Comparison of ENCODE assay signal across 17 cellular contexts in the genomic region with DNA sequence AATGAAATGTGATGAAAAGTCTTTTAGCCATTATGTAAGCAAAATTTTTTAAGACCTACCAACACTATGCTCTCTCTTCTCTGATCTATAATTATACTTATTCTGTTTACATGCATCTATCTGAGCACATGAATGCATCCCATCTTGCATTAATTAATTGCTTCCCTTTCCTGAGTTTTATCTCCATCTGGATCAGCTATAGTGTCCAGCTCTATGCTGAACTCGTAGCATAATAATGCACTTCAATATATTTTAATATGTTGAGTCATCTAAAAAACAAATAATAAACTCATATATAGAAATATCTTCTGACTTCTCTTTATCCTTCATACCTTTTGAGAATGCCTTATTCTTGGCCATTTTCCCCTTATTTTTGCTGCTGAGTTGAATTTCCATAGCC.
"Had no signal": no experiment of that assay in that cellular context is flagged by ENCODE, and none has a peak within 500 bp of the region (broad histone marks: within the 10 kb centered on the region; RNA-seq: fewer than 3 reads in every experiment).

No MANE protein-coding gene starts in this region.

- ATAC-seq: heart left ventricle; left lobe of liver; natural killer cell; sciatic nerve; stimulated activated naive B cell treated with anti-CD40 and anti-IgM and Interleukin-4, amounts not matched to agents 10 μg/mL and 1 μg/mL and 100 μg/mL, for 72 hours; stimulated activated naive CD8-positive, alpha-beta T cell treated with anti-CD3 and anti-CD28 coated beads, Interleukin-15, amount 100 ng/mL, for 72 hours had no signal

- H3K27me3 ChIP-seq: colonic mucosa, heart left ventricle, testis, tibial nerve had no signal

- H3K9me3 Mint-ChIP-seq: stimulated activated naive B cell treated with anti-CD40 and anti-IgM and Interleukin-4, amounts not matched to agents 10 μg/mL and 1 μg/mL and 100 μg/mL, for 72 hours; stimulated activated naive CD8-positive, alpha-beta T cell treated with anti-CD3 and anti-CD28 coated beads, Interleukin-15, amount 100 ng/mL, for 72 hours had no signal

- H3K4me3 ChIP-seq: colonic mucosa, heart left ventricle, testis, tibial nerve had no signal

- H3K36me3 ChIP-seq: colonic mucosa, heart left ventricle, tibial nerve had no signal

- DNase-seq: colonic mucosa; dermis blood vessel endothelial cell; erythroblast; heart left ventricle; hippocampal formation; kidney glomerular epithelial cell; natural killer cell; posterior cingulate gyrus; stimulated activated CD4-positive, alpha-beta T cell treated with anti-CD3 and anti-CD28 coated beads, Interleukin-2, amount 100 ng/mL, for 24 hours; stimulated activated CD4-positive, alpha-beta T cell treated with anti-CD3 and anti-CD28 coated beads, Interleukin-4, amount 100 ng/mL, for 4 hours; stimulated activated naive B cell treated with anti-CD40 and anti-IgM and Interleukin-4, amounts not matched to agents 10 μg/mL and 1 μg/mL and 100 μg/mL, for 72 hours; stimulated activated naive CD8-positive, alpha-beta T cell treated with anti-CD3 and anti-CD28 coated beads, Interleukin-15, amount 100 ng/mL, for 72 hours; testis had no signal

- H3K36me3 Mint-ChIP-seq: stimulated activated naive B cell treated with anti-CD40 and anti-IgM and Interleukin-4, amounts not matched to agents 10 μg/mL and 1 μg/mL and 100 μg/mL, for 72 hours had no signal

- H3K4me1 Mint-ChIP-seq: natural killer cell; neural crest cell; stimulated activated naive B cell treated with anti-CD40 and anti-IgM and Interleukin-4, amounts not matched to agents 10 μg/mL and 1 μg/mL and 100 μg/mL, for 72 hours; stimulated activated naive CD8-positive, alpha-beta T cell treated with anti-CD3 and anti-CD28 coated beads, Interleukin-15, amount 100 ng/mL, for 72 hours had no signal

- H3K27ac Mint-ChIP-seq: natural killer cell; stimulated activated naive B cell treated with anti-CD40 and anti-IgM and Interleukin-4, amounts not matched to agents 10 μg/mL and 1 μg/mL and 100 μg/mL, for 72 hours; stimulated activated naive CD8-positive, alpha-beta T cell treated with anti-CD3 and anti-CD28 coated beads, Interleukin-15, amount 100 ng/mL, for 72 hours had no signal

- H3K9me3 ChIP-seq: colonic mucosa, heart left ventricle, testis, tibial nerve had no signal

- H3K27me3 Mint-ChIP-seq: stimulated activated naive B cell treated with anti-CD40 and anti-IgM and Interleukin-4, amounts not matched to agents 10 μg/mL and 1 μg/mL and 100 μg/mL, for 72 hours; stimulated activated naive CD8-positive, alpha-beta T cell treated with anti-CD3 and anti-CD28 coated beads, Interleukin-15, amount 100 ng/mL, for 72 hours had no signal

- H3K4me3 Mint-ChIP-seq: natural killer cell; neural crest cell; stimulated activated naive B cell treated with anti-CD40 and anti-IgM and Interleukin-4, amounts not matched to agents 10 μg/mL and 1 μg/mL and 100 μg/mL, for 72 hours; stimulated activated naive CD8-positive, alpha-beta T cell treated with anti-CD3 and anti-CD28 coated beads, Interleukin-15, amount 100 ng/mL, for 72 hours had no signal

- H3K4me1 ChIP-seq: colonic mucosa, heart left ventricle, testis, tibial nerve had no signal

- H3K27ac ChIP-seq: colonic mucosa, heart left ventricle, testis, tibial nerve had no signal
